ENCODE assay signal across 21 cellular contexts in the genomic region with DNA sequence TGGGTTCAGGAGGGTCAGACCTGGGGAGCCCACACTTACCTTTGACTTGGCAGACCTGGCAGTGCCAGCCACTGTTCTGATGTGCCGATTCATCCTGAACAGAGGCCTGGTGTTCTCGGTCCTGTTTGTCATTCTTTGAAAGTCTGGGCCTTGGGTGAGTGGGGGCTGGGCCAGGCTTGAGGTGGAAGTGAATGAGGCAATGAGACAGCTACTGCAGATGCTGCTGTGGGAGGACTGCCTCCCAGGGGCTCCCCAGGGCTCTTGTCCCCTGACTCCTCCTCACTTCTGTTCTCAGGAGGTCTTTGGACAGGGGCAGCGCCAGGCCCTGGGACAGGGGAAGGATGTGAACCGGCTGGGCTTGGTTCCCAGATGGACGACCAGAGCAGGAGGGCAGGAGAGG. TPM values are rescaled to one million over a fixed set of nuclear protein-coding genes. Genes with fewer than 3 reads are reported as not detected.
"Had no signal": no experiment of that assay in that cellular context is flagged by ENCODE, and none has a peak within 500 bp of the region (broad histone marks: within the 10 kb centered on the region; RNA-seq: fewer than 3 reads in every experiment).

No MANE protein-coding gene starts in this region.

- H3K4me3 Mint-ChIP-seq: activated naive CD8-positive, alpha-beta T cell treated with anti-CD3 and anti-CD28 coated beads for 36 hours; natural killer cell treated with Interleukin-12 subunit alpha and Interleukin-12 subunit beta and Interleukin-15 and Interleukin-18, amount 100 ng/mL, for 72 hours; stimulated activated memory B cell treated with anti-CD40 and anti-IgM and Interleukin-4, amounts not matched to agents 10 μg/mL and 1 μg/mL and 100 μg/mL, for 72 hours; T-helper 2 cell treated with Interferon-gamma antibody and Interleukin-4, amounts not matched to agents 5 μg/mL and 100 μg/mL, for 36 hours had no signal

- H3K27me3 ChIP-seq: brain microvascular endothelial cell had no signal

- H3K4me3 ChIP-seq: dorsolateral prefrontal cortex, esophagus squamous epithelium, mucosa of descending colon, psoas muscle, spleen, transverse colon had no signal

- H3K27me3 Mint-ChIP-seq: activated naive CD8-positive, alpha-beta T cell treated with anti-CD3 and anti-CD28 coated beads for 36 hours had no signal

- H3K9me3 ChIP-seq: mucosa of descending colon, psoas muscle had no signal

- H3K4me1 Mint-ChIP-seq: activated naive CD8-positive, alpha-beta T cell treated with anti-CD3 and anti-CD28 coated beads for 36 hours had no signal

- H3K27ac ChIP-seq: brain microvascular endothelial cell, dorsolateral prefrontal cortex, esophagus squamous epithelium, psoas muscle, spleen, transverse colon had no signal

- DNase-seq: activated CD4-positive, alpha-beta T cell treated with anti-CD3 and anti-CD28 coated beads for 1 hour; activated effector memory CD4-positive, alpha-beta T cell treated with anti-CD3 and anti-CD28 coated beads, Interleukin-2, amount 50 U/mL, for 16 hours; activated naive CD8-positive, alpha-beta T cell treated with anti-CD3 and anti-CD28 coated beads for 36 hours; brain microvascular endothelial cell; dorsolateral prefrontal cortex; esophagus squamous epithelium; foreskin fibroblast; mammary epithelial cell; mucosa of descending colon; psoas muscle; spleen; stimulated activated CD4-positive, alpha-beta T cell treated with anti-CD3 and anti-CD28 coated beads, Interleukin-1b, Interleukin-23, amount 100 ng/mL, for 48 hours; transverse colon had no signal

- H3K36me3 ChIP-seq: brain microvascular endothelial cell, esophagus squamous epithelium, spleen, transverse colon had no signal

- H3K4me1 ChIP-seq: esophagus squamous epithelium, psoas muscle, spleen, transverse colon had no signal

- H3K9me3 Mint-ChIP-seq: T-helper 2 cell treated with Interferon-gamma antibody and Interleukin-4, amounts not matched to agents 5 μg/mL and 100 μg/mL, for 36 hours had no signal

- H3K36me3 Mint-ChIP-seq: activated naive CD8-positive, alpha-beta T cell treated with anti-CD3 and anti-CD28 coated beads for 36 hours; natural killer cell treated with Interleukin-12 subunit alpha and Interleukin-12 subunit beta and Interleukin-15 and Interleukin-18, amount 100 ng/mL, for 72 hours; stimulated activated memory B cell treated with anti-CD40 and anti-IgM and Interleukin-4, amounts not matched to agents 10 μg/mL and 1 μg/mL and 100 μg/mL, for 72 hours had no signal

- ATAC-seq: left lobe of liver; mucosa of descending colon; psoas muscle; sciatic nerve; stimulated activated memory B cell treated with anti-CD40 and anti-IgM and Interleukin-4, amounts not matched to agents 10 μg/mL and 1 μg/mL and 100 μg/mL, for 72 hours had no signal

- H3K27ac Mint-ChIP-seq: activated naive CD8-positive, alpha-beta T cell treated with anti-CD3 and anti-CD28 coated beads for 36 hours; stimulated activated memory B cell treated with anti-CD40 and anti-IgM and Interleukin-4, amounts not matched to agents 10 μg/mL and 1 μg/mL and 100 μg/mL, for 72 hours; T-helper 2 cell treated with Interferon-gamma antibody and Interleukin-4, amounts not matched to agents 5 μg/mL and 100 μg/mL, for 36 hours had no signal

RNA-seq across cellular contexts. Expression of gene TREML4, which starts 5.6 kb away (rescaled TPM):
- total RNA-seq: activated naive CD8-positive, alpha-beta T cell treated with anti-CD3 and anti-CD28 coated beads for 36 hours; chondrocyte; esophagus squamous epithelium; left lobe of liver; mammary epithelial cell; mucosa of descending colon; natural killer cell treated with Interleukin-12 subunit alpha and Interleukin-12 subunit beta and Interleukin-15 and Interleukin-18, amount 100 ng/mL, for 72 hours; omental fat pad; psoas muscle; sciatic nerve; subcutaneous adipose tissue; transverse colon had no signal

RNA-seq across cellular contexts. Expression of gene TREML2, which starts 21.6 kb away (rescaled TPM):
- total RNA-seq: chondrocyte, mucosa of descending colon had no signal

RNA-seq across cellular contexts. Expression of gene TREM2, which starts 59.6 kb away (rescaled TPM):
- total RNA-seq: activated naive CD8-positive, alpha-beta T cell treated with anti-CD3 and anti-CD28 coated beads for 36 hours; chondrocyte; natural killer cell treated with Interleukin-12 subunit alpha and Interleukin-12 subunit beta and Interleukin-15 and Interleukin-18, amount 100 ng/mL, for 72 hours had no signal
